9 cellular contexts compared by ENCODE assay signal in the genomic region with DNA sequence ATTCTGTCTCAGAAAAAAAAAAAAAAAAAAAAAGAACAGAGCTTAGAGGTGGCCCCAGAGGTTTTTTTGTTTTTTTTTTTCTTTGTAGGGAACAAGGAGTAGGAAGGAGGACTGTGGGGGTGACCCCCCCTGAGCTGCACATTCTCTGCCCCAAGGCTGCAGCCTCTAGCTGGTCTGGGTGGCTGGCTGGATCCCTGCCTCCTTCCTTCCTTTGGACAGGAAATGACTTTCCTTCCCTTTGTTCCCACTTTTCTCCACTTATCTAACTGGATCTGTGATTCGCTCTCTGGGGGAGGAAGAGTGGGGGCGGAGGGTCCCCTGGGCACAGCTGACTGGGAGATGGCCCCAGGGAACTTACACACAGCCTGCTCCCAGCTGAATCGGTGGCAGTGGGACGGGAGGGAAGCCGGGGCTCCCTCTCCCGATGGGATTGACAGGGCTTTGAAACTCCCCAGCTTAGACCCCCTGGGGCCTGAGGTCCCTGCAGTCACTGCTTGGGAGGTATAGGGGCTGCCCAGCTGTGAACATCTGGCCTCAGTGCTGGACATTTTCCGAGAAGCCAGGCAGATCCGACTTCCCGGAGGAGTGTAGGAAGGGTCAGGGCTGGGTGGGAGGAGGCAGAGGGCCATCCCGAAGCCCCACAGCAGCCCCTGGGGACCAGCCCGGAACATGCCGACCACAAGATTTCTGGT. TPM values are rescaled to one million over a fixed set of nuclear protein-coding genes. Genes with fewer than 3 reads are reported as not detected.
A peak's percentile ranks its signal among the peaks of the same experiment; 100 is the strongest.
DNase-seq lines count a peak whose midpoint lies in the region; ATAC-seq, FAIRE-seq and TF ChIP-seq lines count a peak whose summit lies in the region.
"Had no signal": no experiment of that assay in that cellular context is flagged by ENCODE, and none has a peak within 500 bp of the region (broad histone marks: within the 10 kb centered on the region; RNA-seq: fewer than 3 reads in every experiment).

No MANE protein-coding gene starts in this region.

- FAIRE-seq in GM12892 (lab: Jason Lieb, UNC), result no peak

- H3K27ac ChIP-seq in SJSA1, result peak overlapping the region; percentile 85
- peak overlapping the region; percentile 77 for H3K27ac ChIP-seq in osteoblast (ENCODE audit: low read depth, low read length)

- DNase-seq in AG20443 (ENCODE audit: low spot score) (peak; percentile 76), SJSA1 (ENCODE audit: low read depth in 1 of 2, low spot score in 2 of 2) (peak; percentile 90 to 93), foreskin fibroblast (peak; percentile 76 to 80), osteoblast (ENCODE audit: insufficient read length, low spot score, missing footprints) (peak; percentile 98), GM12892 (ENCODE audit: insufficient read length) (no peak), SKM-1 (lab: John Stamatoyannopoulos, UW; ENCODE audit: unreplicated experiment) (no peak)
- DNase-seq in activated T-cell treated with anti-CD3 and anti-CD28 coated beads, Interleukin-2, amount 50 U/mL, for 48 hours, result no peak
- DNase-seq: DND-41 had no signal

- H3K27me3 ChIP-seq in SJSA1 (replicated peaks), result no peaks in the 10 kb centered on the region
- H3K27me3 ChIP-seq in osteoblast (ENCODE audit: insufficient read depth, low read length), result no peaks in the 10 kb centered on the region

- H3K9me3 ChIP-seq in SJSA1 (replicated peaks) (no peaks in the 10 kb centered on the region), osteoblast (ENCODE audit: low read depth, low read length) (no peaks in the 10 kb centered on the region)

- H3K36me3 ChIP-seq in SJSA1, result peaks cover 37% of the 10 kb centered on the region
- H3K36me3 ChIP-seq in osteoblast (ENCODE audit: insufficient read depth, low read length), result peaks cover 20% of the 10 kb centered on the region

- peaks cover 26% of the 10 kb centered on the region for H4K20me1 ChIP-seq in osteoblast (ENCODE audit: insufficient read depth, low read length)

- H3K27ac Mint-ChIP-seq in activated T-helper 17 cell treated with anti-CD3 and anti-CD28 coated beads, Interleukin-2, amount 50 U/mL, for 72 hours, result no peak overlapping the region

- H3K9me3 Mint-ChIP-seq in activated T-helper 17 cell treated with anti-CD3 and anti-CD28 coated beads, Interleukin-2, amount 50 U/mL, for 72 hours, result no peaks in the 10 kb centered on the region

- H3K4me3 ChIP-seq in SJSA1 (peak overlapping the region; percentile 88), foreskin fibroblast (ENCODE audit: low read depth in 1 of 2, low read length in 2 of 2) (peak overlapping the region; percentile 46 to 93), osteoblast (ENCODE audit: insufficient read depth, low read length) (peak overlapping the region; percentile 83)

- H3K4me1 Mint-ChIP-seq in activated T-helper 17 cell treated with anti-CD3 and anti-CD28 coated beads, Interleukin-2, amount 50 U/mL, for 72 hours, result peaks cover 5% of the 10 kb centered on the region

- no peaks in the 10 kb centered on the region for H3K36me3 Mint-ChIP-seq in activated T-helper 17 cell treated with anti-CD3 and anti-CD28 coated beads, Interleukin-2, amount 50 U/mL, for 72 hours (ENCODE audit: low read depth)

- TF ChIP-seq CTCF in foreskin fibroblast (IDR thresholded peaks at IDR 0.05; ENCODE audit: low read depth, low read length) (no peak), osteoblast (IDR thresholded peaks at IDR 0.05; ENCODE audit: extremely low read depth, low read depth, low read length) (no peak)

- peak overlapping the region; percentile 27 for H2AFZ ChIP-seq in osteoblast (ENCODE audit: low read length)

- peaks cover 49% of the 10 kb centered on the region for H3K4me1 ChIP-seq in SJSA1 (replicated peaks)
- H3K4me1 ChIP-seq in osteoblast (ENCODE audit: insufficient read depth, low read length), result peaks cover 41% of the 10 kb centered on the region

- H3K27me3 Mint-ChIP-seq in activated T-helper 17 cell treated with anti-CD3 and anti-CD28 coated beads, Interleukin-2, amount 50 U/mL, for 72 hours, result peaks cover 36% of the 10 kb centered on the region

- H3K79me2 ChIP-seq in osteoblast (ENCODE audit: insufficient read depth, low read length), result peaks cover 49% of the 10 kb centered on the region

- H3K4me3 Mint-ChIP-seq in activated T-helper 17 cell treated with anti-CD3 and anti-CD28 coated beads, Interleukin-2, amount 50 U/mL, for 72 hours, result no peak overlapping the region

- TF ChIP-seq POLR2A in GM12892 (IDR thresholded peaks at IDR 0.05; ENCODE audit: low read depth, low read length), result no peak

- peak overlapping the region; percentile 88 for H3K4me2 ChIP-seq in osteoblast (ENCODE audit: insufficient read depth, low read length)

- no peak for ATAC-seq in activated T-helper 17 cell treated with anti-CD3 and anti-CD28 coated beads, Interleukin-2, amount 50 U/mL, for 72 hours (replicated peaks)

RNA-seq across cellular contexts. Expression of gene FBLIM1, which starts 2.1 kb away (rescaled TPM):
- total RNA-seq in SJSA1 (2014; rRNA removed; shearing (Covaris generic)), result 66.6 and 151 TPM in 2 replicates
- 108 and 121 TPM in 2 replicates for total RNA-seq in osteoblast
- not detected for total RNA-seq in activated T-helper 17 cell treated with anti-CD3 and anti-CD28 coated beads, Interleukin-2, amount 50 U/mL, for 72 hours
- polyA plus RNA-seq in GM12892 (2012; ENCODE audit: missing spikeins), result not detected

RNA-seq across cellular contexts. Expression of gene TMEM82, which starts 18.4 kb away (rescaled TPM):
- total RNA-seq in SJSA1 (2014; rRNA removed; shearing (Covaris generic)), result not detected in 2 replicates
- total RNA-seq in osteoblast, result not detected in 2 replicates
- not detected for total RNA-seq in activated T-helper 17 cell treated with anti-CD3 and anti-CD28 coated beads, Interleukin-2, amount 50 U/mL, for 72 hours
- not detected for polyA plus RNA-seq in GM12892 (2012; ENCODE audit: missing spikeins)

RNA-seq across cellular contexts. Expression of gene SLC25A34, which starts 24.6 kb away (rescaled TPM):
- 0.22 and 0.92 TPM in 2 replicates for total RNA-seq in SJSA1 (2014; rRNA removed; shearing (Covaris generic))
- 1.4 and 1.5 TPM in 2 replicates for total RNA-seq in osteoblast
- 1 to 10 TPM in 1 of 2 donors, under 1 TPM in 1; 0.90 to 1.6 TPM for total RNA-seq in activated T-helper 17 cell treated with anti-CD3 and anti-CD28 coated beads, Interleukin-2, amount 50 U/mL, for 72 hours
- polyA plus RNA-seq in GM12892 (2012; ENCODE audit: missing spikeins), result 0.17 TPM

RNA-seq across cellular contexts. Expression of gene UQCRHL, which starts 46.8 kb away (rescaled TPM):
- total RNA-seq in SJSA1 (2014; rRNA removed; shearing (Covaris generic)), result 2.1 and 4.6 TPM in 2 replicates
- 1.1 and 1.5 TPM in 2 replicates for total RNA-seq in osteoblast
- 1 to 10 TPM; 1.8 to 2.2 TPM for total RNA-seq in activated T-helper 17 cell treated with anti-CD3 and anti-CD28 coated beads, Interleukin-2, amount 50 U/mL, for 72 hours
- 7.8 TPM for polyA plus RNA-seq in GM12892 (2012; ENCODE audit: missing spikeins)

Comparison
In these comparisons a context has a peak if more than half of its experiments do, and no peak if none do; other contexts are left out.
1. DNase-seq: peak in AG20443 (single experiment), SJSA1 (2 of 2), foreskin fibroblast (2 of 2) and osteoblast (single experiment); none in activated T-cell treated with anti-CD3 and anti-CD28 coated beads, Interleukin-2, amount 50 U/mL, for 48 hours (0 of 2), GM12892 (single experiment) and SKM-1 (single experiment).
2. RNA of gene FBLIM1, which starts 2.1 kb away (total RNA-seq): 108 to 121 TPM in osteoblast and 66.6 to 151 TPM in SJSA1; not detected in activated T-helper 17 cell treated with anti-CD3 and anti-CD28 coated beads, Interleukin-2, amount 50 U/mL, for 72 hours; every median in the first group is over 10 times any median in the second.
3. Peak in every context shown above with its lines, with median percentiles within 50 percentile points of each other: H3K4me3 ChIP-seq.